Comparison of ENCODE assay signal across 8 cellular contexts in genomic region chr13:96090240-96091101, GRCh38. TPM values are rescaled to one million over a fixed set of nuclear protein-coding genes. Genes with fewer than 3 reads are reported as not detected.
DNase-seq lines count a peak whose midpoint lies in the region; ATAC-seq, FAIRE-seq and TF ChIP-seq lines count a peak whose summit lies in the region.

No MANE protein-coding gene starts in this region.

- H3K4me3 ChIP-seq in GM12875 (ENCODE audit: low read depth, low read length) (peak overlapping the region; percentile 39), HEK293 (ENCODE audit: low read depth, low read length) (peak overlapping the region; percentile 53), RWPE2 (ENCODE audit: severe bottlenecking) (peak overlapping the region; percentile 24), rectal smooth muscle tissue (ENCODE audit: low read length) (peak overlapping the region; percentile 49)

- DNase-seq in RWPE2 (ENCODE audit: low spot score) (no peak), frontal cortex (ENCODE audit: low spot score in 2 of 2) (peak; percentile 36 to 41), epidermal melanocyte (ENCODE audit: insufficient read length, low spot score) (no peak), SHP77 (lab: John Stamatoyannopoulos, UW) (no peak)

- POLR2A ChIA-PET in HEK293 (lab: Yijun Ruan, JAX): interaction anchor here (2.1 kb wide), 1 partner anchor 37 kb away, joined by 14 read pairs; the partner anchor contains the start of gene UGGT2

- CTCF ChIA-PET in HEK293 (lab: Yijun Ruan, JAX): no interaction called here

- no peak for FAIRE-seq in frontal cortex (lab: Jason Lieb, UNC)

- H3K9me3 ChIP-seq in HEK293 (ENCODE audit: control insufficient read depth, insufficient read depth, low read depth, low read length) (no peaks in the 10 kb centered on the region), RWPE2 (ENCODE audit: severe bottlenecking) (no peaks in the 10 kb centered on the region)

- peak overlapping the region; percentile 60; the same call in 1 of the 2 replicates for H3K27ac ChIP-seq in HEK293 (ENCODE audit: extremely low read depth, low read depth, low read length)
- H3K27ac ChIP-seq in RWPE2 (ENCODE audit: poor library complexity, severe bottlenecking): no peak overlapping the region
- H3K27ac ChIP-seq in rectal smooth muscle tissue (ENCODE audit: low read depth, low read length): no peak overlapping the region

- H3K27me3 ChIP-seq in RWPE2 (ENCODE audit: insufficient read depth, poor library complexity, severe bottlenecking) (peaks cover 74% of the 10 kb centered on the region), rectal smooth muscle tissue (ENCODE audit: control insufficient read depth, insufficient read depth, low read length) (peaks cover 15% of the 10 kb centered on the region)

- H3K4me1 ChIP-seq in HEK293 (ENCODE audit: control insufficient read depth, insufficient read depth, low read length) (peaks cover 5% of the 10 kb centered on the region), RWPE2 (ENCODE audit: insufficient read depth, poor library complexity, severe bottlenecking) (no peaks in the 10 kb centered on the region), rectal smooth muscle tissue (ENCODE audit: control insufficient read depth, insufficient read depth, low read length) (no peaks in the 10 kb centered on the region)

- H3K36me3 ChIP-seq in HEK293 (ENCODE audit: control insufficient read depth in 2 of 2, insufficient read depth in 1 of 2, low read length in 2 of 2) (no peaks in the 10 kb centered on the region), RWPE2 (ENCODE audit: low read depth) (no peaks in the 10 kb centered on the region), rectal smooth muscle tissue (ENCODE audit: control insufficient read depth, insufficient read depth, low read length) (no peaks in the 10 kb centered on the region)

- ATAC-seq in RWPE2 (ENCODE audit: low read depth) (peak; percentile 45), GM21423 (IDR thresholded peaks at IDR 0.05; ENCODE audit: unreplicated experiment) (no peak)

- no peak overlapping the region for H3K9ac ChIP-seq in rectal smooth muscle tissue (ENCODE audit: low read length)

- no peak for TF ChIP-seq CTCF in GM12875 (IDR thresholded peaks at IDR 0.05; ENCODE audit: borderline replicate concordance, insufficient read depth, low read depth, low read length)
- no peak for TF ChIP-seq CTCF in HEK293 (tag by site-specific recombination; IDR thresholded peaks at IDR 0.05)
- no peak for TF ChIP-seq CTCF in RWPE2 (IDR thresholded peaks at IDR 0.05; ENCODE audit: poor library complexity, severe bottlenecking)

TF ChIP-seq in HEK293, 187 proteins besides CTCF, POLR2A, EP300 and RAD21:
- TF ChIP-seq ZNF580 (tag by site-specific recombination; IDR thresholded peaks at IDR 0.05) (no peak), ZBTB8A (tag by site-specific recombination; IDR thresholded peaks at IDR 0.05) (peak; percentile 77), SCRT2 (tag by site-specific recombination; IDR thresholded peaks at IDR 0.05) (peak; percentile 64; the same call in 1 of the 2 replicates), ZNF398 (tag by site-specific recombination; IDR thresholded peaks at IDR 0.05) (no peak), ZNF510 (tag by site-specific recombination; IDR thresholded peaks at IDR 0.05; ENCODE audit: insufficient replicate concordance) (no peak), PRDM4 (tag by site-specific recombination; IDR thresholded peaks at IDR 0.05) (peak; percentile 67; the same call in 1 of the 2 replicates), ZNF660 (tag by site-specific recombination; IDR thresholded peaks at IDR 0.05) (0 out of 2 replicates have a peak, but pooled peaks have one; percentile 10), ZNF549 (tag by site-specific recombination; IDR thresholded peaks at IDR 0.05) (no peak), ZNF121 (tag by site-specific recombination; IDR thresholded peaks at IDR 0.05) (no peak), ZFHX2 (tag by site-specific recombination; conservative IDR thresholded peaks at IDR 0.05) (no peak), KLF16 (tag by site-specific recombination; IDR thresholded peaks at IDR 0.05) (no peak), REST (tag by site-specific recombination; IDR thresholded peaks at IDR 0.05) (no peak), ZNF394 (tag by site-specific recombination; IDR thresholded peaks at IDR 0.05; ENCODE audit: borderline replicate concordance) (no peak)
TF ChIP-seq in HEK293: peak in this region for 4.

RNA-seq across cellular contexts. Expression of gene HS6ST3, which starts 0.6 kb away (rescaled TPM):
- total RNA-seq in frontal cortex: 25.3 TPM

RNA-seq across cellular contexts. Expression of gene UGGT2, which starts 37.3 kb away (rescaled TPM):
- 60.3 TPM for total RNA-seq in frontal cortex

Comparison
In these comparisons a context has a peak if more than half of its experiments do, and no peak if none do; other contexts are left out.
1. DNase-seq: peak in frontal cortex (2 of 2); none in RWPE2 (single experiment), epidermal melanocyte (single experiment) and SHP77 (0 of 2).
2. Peak in every context shown above with its lines, with median percentiles within 50 percentile points of each other: H3K4me3 ChIP-seq.